In genomic region chr2:129777146-129777545, GRCh38 we compare ENCODE assay signal across 26 cellular contexts.
"Had no signal": no experiment of that assay in that cellular context is flagged by ENCODE, and none has a peak within 500 bp of the region (broad histone marks: within the 10 kb centered on the region; RNA-seq: fewer than 3 reads in every experiment).

No MANE protein-coding gene starts in this region.

- H3K27ac Mint-ChIP-seq: dendritic cell treated with granulocyte-macrophage colony-stimulating factor and Interleukin-4, amounts not matched to agents 40 ng/mL and 50 ng/mL, for 4 days; memory B cell; naive thymus-derived CD4-positive, alpha-beta T cell; stimulated activated memory B cell treated with anti-CD40 and anti-IgM and Interleukin-4, amounts not matched to agents 10 μg/mL and 1 μg/mL and 100 μg/mL, for 72 hours; type B pancreatic cell had no signal

- H3K4me3 Mint-ChIP-seq: dendritic cell treated with granulocyte-macrophage colony-stimulating factor and Interleukin-4, amounts not matched to agents 40 ng/mL and 50 ng/mL, for 4 days; memory B cell; naive thymus-derived CD4-positive, alpha-beta T cell; nephron progenitor cell; stimulated activated memory B cell treated with anti-CD40 and anti-IgM and Interleukin-4, amounts not matched to agents 10 μg/mL and 1 μg/mL and 100 μg/mL, for 72 hours; type B pancreatic cell had no signal

- H3K27ac ChIP-seq: colonic mucosa, esophagus squamous epithelium, ovary, psoas muscle, skin epidermis, spleen, testis, tibial artery had no signal

- H3K36me3 ChIP-seq: colonic mucosa, esophagus squamous epithelium, ovary, spleen, tibial artery had no signal

- ATAC-seq: left lobe of liver; naive thymus-derived CD4-positive, alpha-beta T cell; psoas muscle; right cardiac atrium; stimulated activated memory B cell treated with anti-CD40 and anti-IgM and Interleukin-4, amounts not matched to agents 10 μg/mL and 1 μg/mL and 100 μg/mL, for 72 hours; stimulated activated naive CD8-positive, alpha-beta T cell treated with anti-CD3 and anti-CD28 coated beads, Interleukin-15, Interleukin-2, amounts not matched to agents 100 U/mL and 50 U/mL, for 24 hours had no signal

- FAIRE-seq: kidney had no signal

- DNase-seq: colonic mucosa; effector memory CD4-positive, alpha-beta T cell; erythroblast; esophagus squamous epithelium; foreskin melanocyte; kidney; midbrain; naive thymus-derived CD4-positive, alpha-beta T cell; nephron progenitor cell; nucleus accumbens; ovary; psoas muscle; right cardiac atrium; spleen; stimulated activated CD4-positive, alpha-beta T cell treated with anti-CD3 and anti-CD28 coated beads, Interleukin-4, amount 100 ng/mL, for 4 hours; stimulated activated naive CD8-positive, alpha-beta T cell treated with anti-CD3 and anti-CD28 coated beads, Interleukin-15, Interleukin-2, amounts not matched to agents 100 U/mL and 50 U/mL, for 24 hours; substantia nigra; testis had no signal

- H3K4me1 ChIP-seq: colonic mucosa, esophagus squamous epithelium, psoas muscle, spleen, testis, tibial artery had no signal

- H3K9me3 ChIP-seq: colonic mucosa, esophagus squamous epithelium, ovary, psoas muscle, testis, tibial artery had no signal

- H3K27me3 ChIP-seq: colonic mucosa, ovary, testis, tibial artery had no signal

- H3K36me3 Mint-ChIP-seq: memory B cell; stimulated activated memory B cell treated with anti-CD40 and anti-IgM and Interleukin-4, amounts not matched to agents 10 μg/mL and 1 μg/mL and 100 μg/mL, for 72 hours; type B pancreatic cell had no signal

- H3K4me3 ChIP-seq: colonic mucosa, esophagus squamous epithelium, lung, ovary, psoas muscle, skin epidermis, spleen, testis, tibial artery had no signal

- H3K4me1 Mint-ChIP-seq: memory B cell; naive thymus-derived CD4-positive, alpha-beta T cell; stimulated activated memory B cell treated with anti-CD40 and anti-IgM and Interleukin-4, amounts not matched to agents 10 μg/mL and 1 μg/mL and 100 μg/mL, for 72 hours had no signal
